Comparison of ENCODE assay signal across 1 cellular context in the genomic region with DNA sequence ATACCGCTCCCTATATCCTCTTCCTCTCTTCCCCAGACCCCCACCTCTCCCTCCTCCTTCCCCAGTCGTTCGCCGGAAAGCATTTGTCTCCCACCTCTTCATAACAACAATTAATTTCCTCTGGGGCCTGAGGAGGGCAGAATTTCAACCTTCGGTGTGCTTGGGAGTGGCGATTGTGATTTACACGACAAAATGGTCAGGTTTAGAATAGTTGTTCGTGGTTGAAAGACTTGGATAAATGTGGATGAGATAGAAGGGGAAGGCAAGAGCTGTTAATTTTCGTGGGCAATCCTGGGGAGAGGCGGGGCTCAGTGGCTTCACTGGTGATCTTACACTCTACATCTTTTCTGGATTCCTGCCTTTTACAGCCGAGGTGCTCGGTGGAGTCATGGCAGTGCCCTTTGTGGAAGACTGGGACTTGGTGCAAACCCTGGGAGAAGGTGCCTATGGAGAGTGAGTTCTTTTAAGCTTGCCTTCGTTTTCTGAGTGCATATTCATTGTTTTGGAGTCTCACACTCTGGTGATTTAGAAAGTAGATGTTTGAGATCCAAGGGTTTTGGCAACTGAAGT.
TF ChIP-seq lines count a peak whose summit lies in the region.

No MANE protein-coding gene starts in this region.

TF ChIP-seq in liver, 16 proteins besides CTCF, POLR2A, EP300 and RAD21 (continued from another document):
- TF ChIP-seq REST (IDR thresholded peaks at IDR 0.05) (no peak), RXRA (IDR thresholded peaks at IDR 0.05) (no peak), TAF1 (conservative IDR thresholded peaks at IDR 0.05) (no peak), JUND (IDR thresholded peaks at IDR 0.05) (no peak), SP1 (IDR thresholded peaks at IDR 0.05) (no peak), FOXA2 (IDR thresholded peaks at IDR 0.05) (no peak), HNF4G (IDR thresholded peaks at IDR 0.05) (no peak)
